In genomic region chr1:248569044-248569443, GRCh38 we compare ENCODE assay signal across 9 cellular contexts. TPM values are rescaled to one million over a fixed set of nuclear protein-coding genes. Genes with fewer than 3 reads are reported as not detected.
"Had no signal": no experiment of that assay in that cellular context is flagged by ENCODE, and none has a peak within 500 bp of the region (broad histone marks: within the 10 kb centered on the region; RNA-seq: fewer than 3 reads in every experiment).

No MANE protein-coding gene starts in this region.

RNA-seq across cellular contexts. Expression of gene OR2T34, which starts 5.5 kb away (rescaled TPM):
- polyA plus RNA-seq: endothelial cell of umbilical vein, esophagus, fibroblast of lung, foreskin keratinocyte, heart left ventricle, hepatocyte, immature natural killer cell, keratinocyte had no signal

RNA-seq across cellular contexts. Expression of gene OR2T29, which starts 6.5 kb away (rescaled TPM):
- polyA plus RNA-seq: endothelial cell of umbilical vein; esophagus; fibroblast of lung; foreskin keratinocyte; heart left ventricle; hepatocyte; immature natural killer cell; keratinocyte; naive thymus-derived CD8-positive, alpha-beta T cell had no signal

RNA-seq across cellular contexts. Expression of gene OR2T10, which starts 28.5 kb away (rescaled TPM):
- polyA plus RNA-seq: endothelial cell of umbilical vein; esophagus; fibroblast of lung; foreskin keratinocyte; heart left ventricle; hepatocyte; immature natural killer cell; keratinocyte; naive thymus-derived CD8-positive, alpha-beta T cell had no signal
